8 cellular contexts compared by ENCODE assay signal in the genomic region with DNA sequence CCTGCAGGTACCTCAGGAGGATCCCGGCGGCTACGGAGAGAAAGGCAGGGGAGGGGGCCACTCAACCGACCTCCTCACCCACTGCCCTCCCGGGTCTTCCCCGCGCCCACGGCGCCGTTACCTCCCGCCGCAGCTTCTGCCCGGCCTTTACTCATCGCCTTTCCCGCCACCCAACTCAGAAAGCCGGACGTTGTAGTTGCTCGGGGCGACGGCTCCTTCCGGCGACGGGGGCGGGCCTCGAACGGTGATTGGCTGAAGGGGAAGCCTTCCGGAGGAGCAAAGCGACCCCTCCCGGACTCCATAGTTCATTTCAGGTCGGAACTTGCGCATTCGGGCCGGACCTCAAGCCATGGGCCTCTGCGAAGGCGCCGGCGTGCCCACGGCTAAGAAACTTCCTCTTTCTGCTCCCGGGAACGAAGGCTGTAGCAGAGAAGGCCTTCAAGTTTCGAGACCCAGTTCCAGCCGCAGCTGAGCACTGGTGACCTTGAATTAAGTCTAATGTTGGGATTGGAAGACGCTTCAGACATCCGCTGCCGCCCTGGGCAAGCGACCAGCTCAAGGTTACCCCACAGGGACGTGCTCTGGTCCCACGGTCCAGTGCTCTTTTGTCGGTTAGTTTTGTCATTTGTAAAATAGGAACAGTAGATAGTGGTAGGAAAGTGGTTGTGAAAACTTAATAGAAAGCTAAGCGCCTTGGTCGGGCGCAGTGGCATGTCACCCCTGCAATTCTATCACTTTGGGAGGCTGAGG. TPM values are rescaled to one million over a fixed set of nuclear protein-coding genes. Genes with fewer than 3 reads are reported as not detected.
DNase-seq lines count a peak whose midpoint lies in the region; ATAC-seq, FAIRE-seq and TF ChIP-seq lines count a peak whose summit lies in the region.

A gene with protein sequence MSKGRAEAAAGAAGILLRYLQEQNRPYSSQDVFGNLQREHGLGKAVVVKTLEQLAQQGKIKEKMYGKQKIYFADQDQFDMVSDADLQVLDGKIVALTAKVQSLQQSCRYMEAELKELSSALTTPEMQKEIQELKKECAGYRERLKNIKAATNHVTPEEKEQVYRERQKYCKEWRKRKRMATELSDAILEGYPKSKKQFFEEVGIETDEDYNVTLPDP (minus strand): TSS at position 198 of the 750 bp plus-strand sequence. CDS start 43 bp downstream, at position 155.

- POLR2A ChIA-PET in OCI-LY7 (lab: Charles Lee) (interaction anchor here (0.5 to 2.8 kb wide), 17 partner anchors 10 to 333 kb away, joined by 3 to 12 read pairs (median 5); a partner anchor contains a TSS), endothelial cell of umbilical vein (lab: Charles Lee) (interaction anchor here (0.5 to 1.3 kb wide), 4 partner anchors 29 to 391 kb away, joined by 3 to 10 read pairs (median 7); a partner anchor contains a TSS)

- H3K36me3 Mint-ChIP-seq in IgD-negative memory B cell = peaks cover 3% of the 10 kb centered on the region

- intact Hi-C loops in OCI-LY7 (cut with micrococcal nuclease; ENCODE audit: unreplicated experiment) (loop anchor here (1.0 to 10.0 kb wide), 7 partner anchors 29 to 247 kb away; a partner anchor contains a TSS), endothelial cell of umbilical vein (cut with micrococcal nuclease) (loop anchor here (1.0 to 5.0 kb wide), 6 partner anchors 10 to 360 kb away; a partner anchor contains a TSS)

- peak within 1 kb of the TSS; percentile 22; the same call in 1 of the 2 replicates for H2AFZ ChIP-seq in OCI-LY7 (ENCODE audit: low read length)
- H2AFZ ChIP-seq in endothelial cell of umbilical vein (ENCODE audit: low read depth, low read length) = peak within 1 kb of the TSS; percentile 60

- peaks cover 20 to 32% (median 28%) of the 10 kb centered on the region in 3 donors for H3K4me1 Mint-ChIP-seq in IgD-negative memory B cell

- peak; percentile 65 for ATAC-seq in GM21515 (IDR thresholded peaks at IDR 0.05; ENCODE audit: unreplicated experiment)

- H4K20me1 ChIP-seq in OCI-LY7 (ENCODE audit: insufficient read depth, low read length) (peaks cover 4% of the 10 kb centered on the region; the same call in 1 of the 2 replicates), endothelial cell of umbilical vein (replicated peaks; ENCODE audit: control insufficient read depth, extremely low read depth, insufficient read depth, low read length) (no peaks in the 10 kb centered on the region)

- H3K9me3 ChIP-seq in OCI-LY7 (ENCODE audit: low read length) (no peaks in the 10 kb centered on the region), endothelial cell of umbilical vein (replicated peaks; ENCODE audit: control insufficient read depth, insufficient read depth, low read length) (no peaks in the 10 kb centered on the region)

- peak within 1 kb of the TSS; percentile 97 for H3K4me2 ChIP-seq in OCI-LY7 (ENCODE audit: low read length)
- peak within 1 kb of the TSS; percentile 92 for H3K4me2 ChIP-seq in endothelial cell of umbilical vein (ENCODE audit: insufficient read depth, low read length)

- peak within 1 kb of the TSS; percentile 88 to 98 (median 96) for H3K4me3 Mint-ChIP-seq in IgD-negative memory B cell

- H3K79me2 ChIP-seq in OCI-LY7 (ENCODE audit: insufficient read depth, low read depth, low read length) = peaks cover 21% of the 10 kb centered on the region
- peaks cover 17% of the 10 kb centered on the region for H3K79me2 ChIP-seq in endothelial cell of umbilical vein (ENCODE audit: control insufficient read depth, insufficient read depth, low read length)

- peak; percentile 69 for TF ChIP-seq POLR2A in endothelial cell of umbilical vein (IDR thresholded peaks at IDR 0.05; ENCODE audit: low read depth, low read length)

- CTCF ChIA-PET in OCI-LY7 (lab: Charles Lee; ENCODE audit: unreplicated experiment) = interaction anchor here (1.1 to 2.3 kb wide), 9 partner anchors 9 to 186 kb away, joined by 5 to 19 read pairs (median 8); a partner anchor contains a TSS
- CTCF ChIA-PET in endothelial cell of umbilical vein (lab: Charles Lee) = interaction anchor here (0.6 to 7.0 kb wide), 63 partner anchors 10 to 420 kb away, joined by 3 to 235 read pairs (median 5); a partner anchor contains a TSS

- no peaks in the 10 kb centered on the region for H3K27me3 ChIP-seq in endothelial cell of umbilical vein (ENCODE audit: control insufficient read depth in 2 of 2, insufficient read depth in 2 of 2, low read length in 2 of 2)

- peak within 1 kb of the TSS; percentile 93 for H3K27ac ChIP-seq in OCI-LY7 (ENCODE audit: low read depth, low read length, poor library complexity, severe bottlenecking)
- H3K27ac ChIP-seq in endothelial cell of umbilical vein (ENCODE audit: insufficient read depth, low read depth, low read length) = peak within 1 kb of the TSS; percentile 50

- H3K36me3 ChIP-seq in OCI-LY7 (ENCODE audit: insufficient read depth, low read length) = peaks cover 78% of the 10 kb centered on the region
- peaks cover 10 to 34% of the 10 kb centered on the region in 2 experiments for H3K36me3 ChIP-seq in endothelial cell of umbilical vein (ENCODE audit: control insufficient read depth in 2 of 2, extremely low read depth in 1 of 2, insufficient read depth in 2 of 2, low read length in 2 of 2)

- TF ChIP-seq CTCF in OCI-LY7 (conservative IDR thresholded peaks at IDR 0.05; ENCODE audit: low read length) (peak; percentile 60; the same call in 1 of the 2 replicates), endothelial cell of umbilical vein (IDR thresholded peaks at IDR 0.05; ENCODE audit: extremely low read depth in 1 of 2, insufficient read depth in 1 of 2, low read depth in 1 of 2, low read length in 2 of 2) (peak; percentile 55 to 64)

- H3K9ac ChIP-seq in endothelial cell of umbilical vein (replicated peaks; ENCODE audit: extremely low read depth, insufficient read depth, low read length) = peak within 1 kb of the TSS; percentile 76

- no peaks in the 10 kb centered on the region for H3K9me1 ChIP-seq in endothelial cell of umbilical vein (replicated peaks; ENCODE audit: control insufficient read depth, extremely low read depth, insufficient read depth, low read length)

- no peaks in the 10 kb centered on the region for H3K9me3 Mint-ChIP-seq in IgD-negative memory B cell

- BruUV-seq in OCI-LY7 (replicated peaks; lab: Mats Ljungman, UMichigan) (TSS peak; percentile 86), endothelial cell of umbilical vein (replicated peaks; lab: Mats Ljungman, UMichigan) (TSS peak; percentile 80)

- peak within 1 kb of the TSS; percentile 31 to 96 (median 88) for H3K27ac Mint-ChIP-seq in IgD-negative memory B cell

- DNase-seq in DMS114 treated with DMSO at 0.1 percent for 48 hours (lab: John Stamatoyannopoulos, UW; ENCODE audit: unreplicated experiment) = peak; percentile 93
- DNase-seq in OCI-LY7 (ENCODE audit: low spot score) = peak; percentile 95
- DNase-seq in activated CD8-positive, alpha-beta memory T cell treated with anti-CD3 and anti-CD28 coated beads, Interleukin-2, amount 50 U/mL, for 48 hours = peak; percentile 96
- peak; percentile 96 for DNase-seq in endothelial cell of umbilical vein (ENCODE audit: low read depth, low spot score)
- DNase-seq in midbrain (lab: John Stamatoyannopoulos, UW) = peak; percentile 94
- peak; percentile 93 for DNase-seq in stimulated activated CD8-positive, alpha-beta memory T cell treated with anti-CD3 and anti-CD28 coated beads, Interleukin-15, amount 100 ng/mL, for 48 hours (ENCODE audit: low read depth in 2 of 2)

- H3K9me2 ChIP-seq in OCI-LY7 (ENCODE audit: insufficient read depth, low read length) = no peaks in the 10 kb centered on the region

- peak; percentile 98 for FAIRE-seq in endothelial cell of umbilical vein (lab: Jason Lieb, UNC)

- no peaks in the 10 kb centered on the region for H3K27me3 Mint-ChIP-seq in IgD-negative memory B cell

- H3K4me3 ChIP-seq in OCI-LY7 (ENCODE audit: low read depth, low read length, poor library complexity, severe bottlenecking) = peak within 1 kb of the TSS; percentile 84
- H3K4me3 ChIP-seq in endothelial cell of umbilical vein (replicated peaks in 1 of 3; ENCODE audit: insufficient read depth in 1 of 3, low read depth in 1 of 3, low read length in 3 of 3) = peak within 1 kb of the TSS; percentile 53 to 80 (median 76)

- H3K4me1 ChIP-seq in OCI-LY7 (ENCODE audit: insufficient read depth, low read length, poor library complexity, severe bottlenecking) = peaks cover 48% of the 10 kb centered on the region
- peaks cover 18% of the 10 kb centered on the region for H3K4me1 ChIP-seq in endothelial cell of umbilical vein (ENCODE audit: control insufficient read depth, extremely low read depth, insufficient read depth, low read length)

- dilution Hi-C loops in endothelial cell of umbilical vein (cut with MboI; ENCODE audit: extremely low pct_ligation_motif_present, low sequenced_read_pairs) = no loop called here

TF ChIP-seq in endothelial cell of umbilical vein, 7 proteins besides CTCF, POLR2A, EP300 and RAD21:
- TF ChIP-seq GATA2 (IDR thresholded peaks at IDR 0.05; ENCODE audit: insufficient read depth, insufficient read length, low read depth, low read length) = no peak
- peak; percentile 83 for TF ChIP-seq POLR2AphosphoS5 (IDR thresholded peaks at IDR 0.05; ENCODE audit: insufficient read depth, low read depth, low read length)

RNA-seq across cellular contexts. Expression of the gene that starts here (rescaled TPM):
- polyA plus RNA-seq in IgD-negative memory B cell (2.9 TPM), endothelial cell of umbilical vein (5.5 and 5.9 TPM in 2 replicates)
- 27.3 and 40.5 TPM in 2 replicates for total RNA-seq in OCI-LY7 (2014; rRNA removed; shearing (Covaris generic))
- total RNA-seq in OCI-LY7 (2022) (33.3 and 36.4 TPM in 2 replicates), endothelial cell of umbilical vein (19.3 and 20.8 TPM in 2 replicates)
- 9.0 and 10.6 TPM in 2 replicates for polyA plus RNA-seq in endothelial cell of umbilical vein (2011; cell fraction: cytosol; rRNA removed)
- 20.8 and 34.7 TPM in 2 replicates for polyA plus RNA-seq in endothelial cell of umbilical vein (2011; cell fraction: nucleus; rRNA removed)
- 6.3 and 10.9 TPM in 2 replicates for polyA plus RNA-seq in endothelial cell of umbilical vein (2012)
- 4.9 and 5.2 TPM in 2 replicates for polyA minus RNA-seq in endothelial cell of umbilical vein
- 14.0 TPM for polyA minus RNA-seq in endothelial cell of umbilical vein (2011; cell fraction: cytosol; rRNA and poly(A)+ RNA removed)
- polyA minus RNA-seq in endothelial cell of umbilical vein (2011; cell fraction: nucleus; rRNA and poly(A)+ RNA removed) = 7.5 and 9.7 TPM in 2 replicates

Comparison
In these comparisons a context has a peak if more than half of its experiments do, and no peak if none do; other contexts are left out.
1. Peak in every context shown above with its lines: DNase-seq, ATAC-seq, H3K4me3 ChIP-seq and H3K27ac ChIP-seq.